In the genomic region with DNA sequence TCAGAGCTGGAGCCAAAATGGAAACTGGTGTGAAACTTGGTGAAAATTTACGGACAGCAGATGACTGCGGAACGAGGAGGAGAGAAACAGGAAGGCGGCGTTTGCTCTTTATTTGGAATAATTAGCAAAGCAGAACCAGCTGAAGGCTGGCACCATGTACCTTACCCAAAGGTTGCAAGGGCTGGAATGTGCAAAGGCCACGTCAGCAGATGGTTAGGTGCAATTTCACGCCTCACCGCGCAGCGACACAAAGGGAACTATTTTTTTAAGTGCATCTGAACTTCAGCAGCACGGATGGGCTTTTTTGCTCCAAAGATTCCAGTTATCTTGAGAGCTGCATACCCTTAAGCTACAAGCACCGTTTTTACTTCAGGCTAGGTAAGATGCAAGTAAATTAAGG, we compare ENCODE assay signal across 20 cellular contexts.
DNase-seq lines count a peak whose midpoint lies in the region; ATAC-seq, FAIRE-seq and TF ChIP-seq lines count a peak whose summit lies in the region.
"Had no signal": no experiment of that assay in that cellular context is flagged by ENCODE, and none has a peak within 500 bp of the region (broad histone marks: within the 10 kb centered on the region; RNA-seq: fewer than 3 reads in every experiment).

No MANE protein-coding gene starts in this region.

- H3K4me1 ChIP-seq in kidney (ENCODE audit: control insufficient read depth in 1 of 2, insufficient read depth in 1 of 2, low read depth in 1 of 2, low read length in 2 of 2), result peaks cover 12 to 15% of the 10 kb centered on the region in 2 donors

- DNase-seq in HK-2 (ENCODE audit: unreplicated experiment) (peak; percentile 57), NOMO-1 treated with DMSO at 0.1 percent for 48 hours (lab: John Stamatoyannopoulos, UW; ENCODE audit: unreplicated experiment) (peak; percentile 83), kidney (peak; percentile 82), sciatic nerve (ENCODE audit: low spot score) (peak; percentile 31), MG63 (no peak), NCI-H2227 treated with DMSO at 0.1 percent for 48 hours (lab: John Stamatoyannopoulos, UW) (no peak), RKO (ENCODE audit: low spot score) (no peak)
- DNase-seq: activated CD4-positive, CD25-positive, alpha-beta regulatory T cell treated with anti-CD3 and anti-CD28 coated beads, Interleukin-2, amount 50 U/mL, for 72 hours; activated CD8-positive, alpha-beta T cell treated with anti-CD3 and anti-CD28 coated beads, Interleukin-2, amount 10 ng/mL, durations not matched to agents 7 days and 5 days; activated naive CD4-positive, alpha-beta T cell treated with anti-CD3 and anti-CD28 coated beads, Interleukin-2, amount 50 U/mL, for 16 hours; activated T-cell treated with anti-CD3 and anti-CD28 coated beads, Interleukin-2, amount 50 U/mL, for 72 hours; anterior cingulate cortex; caudate nucleus; dermis blood vessel endothelial cell; left ventricle myocardium superior; midbrain; NCI-H1417 treated with DMSO at 0.1 percent for 48 hours; stimulated activated naive B cell treated with anti-CD40 and anti-IgM and Interleukin-4, amounts not matched to agents 10 μg/mL and 1 μg/mL and 100 μg/mL, for 72 hours had no signal

- no peaks in the 10 kb centered on the region for H3K36me3 ChIP-seq in kidney (ENCODE audit: control insufficient read depth in 1 of 2, insufficient read depth in 2 of 2, low read length in 2 of 2)
- peaks cover 32% of the 10 kb centered on the region for H3K36me3 ChIP-seq in MG63

- FAIRE-seq in kidney (lab: Jason Lieb, UNC), result no peak
- FAIRE-seq: GM12891 had no signal

- no peak overlapping the region for H3K4me3 ChIP-seq in kidney (ENCODE audit: low read length in 2 of 2)
- H3K4me3 ChIP-seq in MG63, result no peak overlapping the region

- H3K9me3 ChIP-seq in kidney (ENCODE audit: control insufficient read depth in 1 of 2, low read length in 2 of 2), result no peaks in the 10 kb centered on the region
- no peaks in the 10 kb centered on the region for H3K9me3 ChIP-seq in MG63

- H3K27me3 ChIP-seq in MG63, result no peaks in the 10 kb centered on the region

- intact Hi-C loops in kidney (cut with DNase I) (no loop called here), sciatic nerve (cut with DNase I) (no loop called here)

- ATAC-seq in sciatic nerve, result no peak
- ATAC-seq: activated CD8-positive, alpha-beta T cell treated with anti-CD3 and anti-CD28 coated beads, Interleukin-2, amount 10 ng/mL, durations not matched to agents 7 days and 5 days; activated T-cell treated with anti-CD3 and anti-CD28 coated beads, Interleukin-2, amount 50 U/mL, for 72 hours; left ventricle myocardium superior; Right ventricle myocardium inferior; stimulated activated naive B cell treated with anti-CD40 and anti-IgM and Interleukin-4, amounts not matched to agents 10 μg/mL and 1 μg/mL and 100 μg/mL, for 72 hours had no signal

- H3K9ac ChIP-seq in kidney (ENCODE audit: low read length in 2 of 2), result no peak overlapping the region

- no peak overlapping the region for H3K27ac ChIP-seq in kidney (ENCODE audit: low read depth in 2 of 2, low read length in 2 of 2)

- TF ChIP-seq CTCF in kidney (IDR thresholded peaks at IDR 0.05; ENCODE audit: borderline replicate concordance, extremely low read depth, insufficient read depth), result no peak

Comparison
In these comparisons a context has a peak if more than half of its experiments do, and no peak if none do; other contexts are left out.
1. DNase-seq: peak in HK-2 (single experiment), NOMO-1 treated with DMSO at 0.1 percent for 48 hours (single experiment), kidney (single experiment) and sciatic nerve (single experiment); none in MG63 (single experiment), NCI-H2227 treated with DMSO at 0.1 percent for 48 hours (single experiment) and RKO (single experiment).